1 cellular context compared by ENCODE assay signal in the genomic region with DNA sequence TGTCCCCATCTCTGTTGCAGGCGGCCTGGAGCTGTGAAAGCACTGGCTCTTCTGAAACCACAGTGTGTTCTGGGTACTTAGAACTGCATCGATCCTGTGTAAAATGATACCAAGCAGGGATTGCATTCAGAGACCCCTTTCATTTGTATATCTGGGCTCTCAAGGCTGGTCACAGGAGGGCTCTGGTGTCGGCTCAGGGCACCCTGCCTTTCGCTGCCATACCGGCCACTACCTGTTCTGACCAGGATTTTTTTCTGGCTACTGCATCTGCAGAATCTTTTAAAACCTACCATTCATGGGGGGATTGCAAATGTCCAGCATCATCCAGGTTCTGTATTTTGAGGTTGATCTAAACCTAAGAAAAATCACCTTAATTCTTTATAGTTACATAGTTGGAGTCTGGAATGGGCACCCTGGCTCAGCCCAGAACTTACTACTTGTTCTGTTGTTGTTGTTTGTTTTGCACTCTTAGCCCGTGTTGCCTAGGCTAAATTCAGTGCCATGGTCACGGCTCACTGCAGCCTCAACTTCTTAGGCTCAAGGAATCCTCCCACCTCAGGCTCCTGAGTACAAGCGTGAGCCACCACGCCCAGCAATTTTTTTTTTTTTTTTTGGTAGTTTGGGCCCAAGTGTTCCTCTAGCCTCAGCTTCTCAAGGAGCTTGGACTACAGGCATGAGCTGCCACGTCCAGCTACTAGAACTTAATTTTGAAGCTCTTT.
TF ChIP-seq lines count a peak whose summit lies in the region.

No MANE protein-coding gene starts in this region.

TF ChIP-seq in WTC11, 78 proteins besides CTCF, POLR2A, EP300 and RAD21 (continued from another document):
- TF ChIP-seq ZNF281 (CRISPR knock-in tag; IDR thresholded peaks at IDR 0.05) (no peak), TP53 (CRISPR knock-in tag; IDR thresholded peaks at IDR 0.05) (no peak)
